ENCODE assay signal across 17 cellular contexts in genomic region chr3:192060160-192060783, GRCh38.
DNase-seq lines count a peak whose midpoint lies in the region; ATAC-seq, FAIRE-seq and TF ChIP-seq lines count a peak whose summit lies in the region.
"Had no signal": no experiment of that assay in that cellular context is flagged by ENCODE, and none has a peak within 500 bp of the region (broad histone marks: within the 10 kb centered on the region; RNA-seq: fewer than 3 reads in every experiment).

No MANE protein-coding gene starts in this region.

- TF ChIP-seq CTCF in brain (conservative IDR thresholded peaks at IDR 0.05), result no peak

- peaks cover 0 to 3% (median 0%) of the 10 kb centered on the region in 5 experiments for H3K9me3 Mint-ChIP-seq in brain
- H3K9me3 Mint-ChIP-seq: activated CD4-positive, alpha-beta memory T cell treated with anti-CD3 and anti-CD28 coated beads for 36 hours had no signal

- DNase-seq in NCI-H2227 (lab: John Stamatoyannopoulos, UW; ENCODE audit: unreplicated experiment), result peak; percentile 8
- DNase-seq in NCI-H2227 treated with DMSO at 0.1 percent for 48 hours (lab: John Stamatoyannopoulos, UW), result no peak
- peak; percentile 83 for DNase-seq in NCI-H2196 (lab: John Stamatoyannopoulos, UW; ENCODE audit: unreplicated experiment)
- peak; percentile 23 for DNase-seq in small intestine
- no peak for DNase-seq in Right ventricle myocardium superior
- DNase-seq in stimulated activated naive CD4-positive, alpha-beta T cell treated with Interleukin-2 at 50 U/mL for 16 hours (lab: John Stamatoyannopoulos, UW), result no peak
- DNase-seq: activated CD4-positive, alpha-beta memory T cell treated with anti-CD3 and anti-CD28 coated beads for 36 hours; aorta; CD4-positive, CD25-positive, alpha-beta regulatory T cell; GDM1; NCI-H1694 treated with DMSO at 0.1 percent for 48 hours; T1000 had no signal

- intact Hi-C loops in Right ventricle myocardium superior (cut with DNase I), result no loop called here

- peaks cover 0 to 3% of the 10 kb centered on the region in 2 donors for H3K4me1 ChIP-seq in small intestine (ENCODE audit: control insufficient read depth in 2 of 2, insufficient read depth in 1 of 2, low read depth in 1 of 2, low read length in 1 of 2)
- H3K4me1 ChIP-seq: tibial nerve had no signal

- ATAC-seq in Right ventricle myocardium superior (ENCODE audit: poor library complexity), result no peak
- no peak for ATAC-seq in HG03442 (IDR thresholded peaks at IDR 0.05; ENCODE audit: unreplicated experiment)
- ATAC-seq: activated T-helper 17 cell treated with anti-CD3 and anti-CD28 coated beads, Interleukin-2, amount 50 U/mL, for 72 hours; HCT116 had no signal

- no peak overlapping the region for H3K27ac ChIP-seq in small intestine (ENCODE audit: low read depth in 1 of 2, low read length in 1 of 2)
- H3K27ac ChIP-seq: tibial nerve had no signal

- H3K36me3 Mint-ChIP-seq in brain, result no peaks in the 10 kb centered on the region
- H3K36me3 Mint-ChIP-seq: activated CD4-positive, alpha-beta memory T cell treated with anti-CD3 and anti-CD28 coated beads for 36 hours; CD4-positive, CD25-positive, alpha-beta regulatory T cell had no signal

- H3K4me3 ChIP-seq in small intestine (ENCODE audit: low read depth in 1 of 2, low read length in 2 of 2), result no peak overlapping the region
- H3K4me3 ChIP-seq: tibial nerve had no signal

- no peak for FAIRE-seq in small intestine (lab: Jason Lieb, UNC)

- H3K4me1 Mint-ChIP-seq in brain, result peaks cover 24% of the 10 kb centered on the region
- H3K4me1 Mint-ChIP-seq: activated T-helper 17 cell treated with anti-CD3 and anti-CD28 coated beads, Interleukin-2, amount 50 U/mL, for 72 hours; CD4-positive, CD25-positive, alpha-beta regulatory T cell had no signal

- no peak overlapping the region for H3K4me3 Mint-ChIP-seq in brain
- H3K4me3 Mint-ChIP-seq: activated CD4-positive, alpha-beta memory T cell treated with anti-CD3 and anti-CD28 coated beads for 36 hours; activated T-helper 17 cell treated with anti-CD3 and anti-CD28 coated beads, Interleukin-2, amount 50 U/mL, for 72 hours; CD4-positive, CD25-positive, alpha-beta regulatory T cell had no signal

- H3K27me3 ChIP-seq in small intestine (ENCODE audit: control insufficient read depth in 2 of 2, insufficient read depth in 2 of 2, low read length in 2 of 2), result no peaks in the 10 kb centered on the region
- H3K27me3 ChIP-seq: tibial nerve had no signal

- no peaks in the 10 kb centered on the region for H3K36me3 ChIP-seq in small intestine (ENCODE audit: control insufficient read depth in 2 of 2, insufficient read depth in 2 of 2, low read length in 2 of 2)
- H3K36me3 ChIP-seq: tibial nerve had no signal

- H3K27me3 Mint-ChIP-seq in brain, result no peaks in the 10 kb centered on the region
- H3K27me3 Mint-ChIP-seq: activated CD4-positive, alpha-beta memory T cell treated with anti-CD3 and anti-CD28 coated beads for 36 hours; activated T-helper 17 cell treated with anti-CD3 and anti-CD28 coated beads, Interleukin-2, amount 50 U/mL, for 72 hours; CD4-positive, CD25-positive, alpha-beta regulatory T cell had no signal

- 18 to 30% (median 23%) methylated on average over 3 of the region's 3 CpGs for WGBS in small intestine, 3 donors

- H3K27ac Mint-ChIP-seq in brain, result peak overlapping the region in 4 of 5 experiments; percentile 20 to 74 (median 52)
- H3K27ac Mint-ChIP-seq: activated CD4-positive, alpha-beta memory T cell treated with anti-CD3 and anti-CD28 coated beads for 36 hours; activated T-helper 17 cell treated with anti-CD3 and anti-CD28 coated beads, Interleukin-2, amount 50 U/mL, for 72 hours; CD4-positive, CD25-positive, alpha-beta regulatory T cell had no signal

- H3K9me3 ChIP-seq in small intestine (ENCODE audit: control insufficient read depth, low read depth), result no peaks in the 10 kb centered on the region
- H3K9me3 ChIP-seq: tibial nerve had no signal

Comparison
In these comparisons a context has a peak if more than half of its experiments do, and no peak if none do; other contexts are left out.
1. DNase-seq: peak in NCI-H2227 (single experiment), NCI-H2196 (single experiment) and small intestine (single experiment); none in NCI-H2227 treated with DMSO at 0.1 percent for 48 hours (single experiment), Right ventricle myocardium superior (single experiment) and stimulated activated naive CD4-positive, alpha-beta T cell treated with Interleukin-2 at 50 U/mL for 16 hours (single experiment).